Comparison of ENCODE assay signal across 35 cellular contexts in genomic region chr17:28270055-28270454, GRCh38. TPM values are rescaled to one million over a fixed set of nuclear protein-coding genes. Genes with fewer than 3 reads are reported as not detected.
"Had no signal": no experiment of that assay in that cellular context is flagged by ENCODE, and none has a peak within 500 bp of the region (broad histone marks: within the 10 kb centered on the region; RNA-seq: fewer than 3 reads in every experiment).

No MANE protein-coding gene starts in this region.

- H3K27ac ChIP-seq: ascending aorta, breast epithelium, VCaP had no signal

- H3K9me3 ChIP-seq: ascending aorta, breast epithelium had no signal

- H3K4me3 Mint-ChIP-seq: activated B cell treated with CpG ODN at 0.5 μM for 24 hours; activated CD4-positive, alpha-beta memory T cell treated with anti-CD3 and anti-CD28 coated beads for 36 hours; activated CD4-positive, alpha-beta T cell treated with anti-CD3 and anti-CD28 coated beads, Interleukin-2, amount 10 ng/mL, durations not matched to agents 24 days and 14 days; activated CD8-positive, alpha-beta memory T cell treated with anti-CD3 and anti-CD28 coated beads, Interleukin-2, amount 10 ng/mL, durations not matched to agents 7 days and 5 days; activated CD8-positive, alpha-beta T cell treated with anti-CD3 and anti-CD28 coated beads for 36 hours; activated naive CD4-positive, alpha-beta T cell treated with anti-CD3 and anti-CD28 coated beads, Interleukin-2, amount 10 ng/mL, durations not matched to agents 7 days and 5 days; activated naive CD4-positive, alpha-beta T cell treated with anti-CD3 and anti-CD28 coated beads, Interleukin-2, amount 50 U/mL, for 24 hours; activated naive CD8-positive, alpha-beta T cell; activated naive CD8-positive, alpha-beta T cell treated with anti-CD3 and anti-CD28 coated beads, Interleukin-2, amount 10 ng/mL, durations not matched to agents 7 days and 5 days; activated naive CD8-positive, alpha-beta T cell treated with anti-CD3 and anti-CD28 coated beads, Interleukin-2, amount 50 U/mL, for 24 hours; activated T-cell treated with anti-CD3 and anti-CD28 coated beads, Interleukin-2, amount 50 U/mL, for 24 hours; brain; central memory CD8-positive, alpha-beta T cell; T-helper 2 cell treated with Interferon-gamma antibody and Interleukin-4, amounts not matched to agents 5 μg/mL and 100 μg/mL, for 36 hours had no signal

- H3K4me3 ChIP-seq: ascending aorta, breast epithelium had no signal

- H3K4me1 Mint-ChIP-seq: activated B cell treated with CpG ODN at 0.5 μM for 24 hours; activated CD4-positive, alpha-beta T cell treated with anti-CD3 and anti-CD28 coated beads, Interleukin-2, amount 10 ng/mL, durations not matched to agents 24 days and 14 days; activated naive CD4-positive, alpha-beta T cell treated with anti-CD3 and anti-CD28 coated beads, Interleukin-2, amount 10 ng/mL, durations not matched to agents 7 days and 5 days; activated naive CD4-positive, alpha-beta T cell treated with anti-CD3 and anti-CD28 coated beads, Interleukin-2, amount 50 U/mL, for 24 hours had no signal

- H3K9me3 Mint-ChIP-seq: activated naive CD4-positive, alpha-beta T cell treated with anti-CD3 and anti-CD28 coated beads, Interleukin-2, amount 50 U/mL, for 24 hours had no signal

- H3K36me3 Mint-ChIP-seq: activated CD4-positive, alpha-beta memory T cell treated with anti-CD3 and anti-CD28 coated beads for 36 hours; activated naive CD8-positive, alpha-beta T cell had no signal

- FAIRE-seq: TTC549 had no signal

- H3K27ac Mint-ChIP-seq: activated B cell treated with CpG ODN at 0.5 μM for 24 hours; activated CD4-positive, alpha-beta memory T cell treated with anti-CD3 and anti-CD28 coated beads for 36 hours; activated CD4-positive, alpha-beta T cell treated with anti-CD3 and anti-CD28 coated beads, Interleukin-2, amount 10 ng/mL, durations not matched to agents 24 days and 14 days; activated CD8-positive, alpha-beta memory T cell treated with anti-CD3 and anti-CD28 coated beads, Interleukin-2, amount 10 ng/mL, durations not matched to agents 7 days and 5 days; activated CD8-positive, alpha-beta T cell treated with anti-CD3 and anti-CD28 coated beads for 36 hours; activated naive CD4-positive, alpha-beta T cell treated with anti-CD3 and anti-CD28 coated beads, Interleukin-2, amount 10 ng/mL, durations not matched to agents 7 days and 5 days; activated naive CD4-positive, alpha-beta T cell treated with anti-CD3 and anti-CD28 coated beads, Interleukin-2, amount 50 U/mL, for 24 hours; activated naive CD8-positive, alpha-beta T cell; activated naive CD8-positive, alpha-beta T cell treated with anti-CD3 and anti-CD28 coated beads, Interleukin-2, amount 10 ng/mL, durations not matched to agents 7 days and 5 days; activated naive CD8-positive, alpha-beta T cell treated with anti-CD3 and anti-CD28 coated beads, Interleukin-2, amount 50 U/mL, for 24 hours; activated T-cell treated with anti-CD3 and anti-CD28 coated beads, Interleukin-2, amount 50 U/mL, for 24 hours; activated T-helper 2 cell treated with anti-CD3 and anti-CD28 coated beads, Interferon-gamma antibody, Interleukin-2, Interleukin-4, amounts not matched to agents 10 μg/mL and 5 μg/mL and 100 μg/mL, durations not matched to agents 14 hours and 24 hours and 36 hours; brain; T-helper 2 cell treated with Interferon-gamma antibody and Interleukin-4, amounts not matched to agents 5 μg/mL and 100 μg/mL, for 36 hours had no signal

- H3K27me3 ChIP-seq: ascending aorta, breast epithelium had no signal

- H3K4me1 ChIP-seq: ascending aorta, breast epithelium had no signal

- ATAC-seq: activated CD8-positive, alpha-beta memory T cell treated with anti-CD3 and anti-CD28 coated beads, Interleukin-2, amount 10 ng/mL, durations not matched to agents 7 days and 5 days; activated CD8-positive, alpha-beta T cell treated with anti-CD3 and anti-CD28 coated beads for 36 hours; activated naive CD8-positive, alpha-beta T cell treated with anti-CD3 and anti-CD28 coated beads, Interleukin-2, amount 50 U/mL, for 24 hours had no signal

- H3K36me3 ChIP-seq: ascending aorta, breast epithelium had no signal

- DNase-seq: activated B cell treated with CpG ODN at 0.5 μM for 24 hours; activated CD4-positive, alpha-beta memory T cell treated with anti-CD3 and anti-CD28 coated beads for 36 hours; activated CD4-positive, alpha-beta T cell treated with anti-CD3 and anti-CD28 coated beads for 4 hours; activated CD4-positive, alpha-beta T cell treated with anti-CD3 and anti-CD28 coated beads, Interleukin-2, amount 10 ng/mL, durations not matched to agents 24 days and 14 days; activated CD4-positive, alpha-beta T cell treated with anti-CD3 and anti-CD28 coated beads, Interleukin-2, amount 50 U/mL, for 1 hour; activated CD4-positive, alpha-beta T cell treated with anti-CD3 and anti-CD28 coated beads, Interleukin-2, amount 50 U/mL, for 4 hours; activated CD4-positive, CD25-positive, alpha-beta regulatory T cell treated with anti-CD3 and anti-CD28 coated beads, Interleukin-2, amount 50 U/mL, for 72 hours; activated CD8-positive, alpha-beta memory T cell treated with anti-CD3 and anti-CD28 coated beads, Interleukin-2, amount 10 ng/mL, durations not matched to agents 7 days and 5 days; activated CD8-positive, alpha-beta memory T cell treated with anti-CD3 and anti-CD28 coated beads, Interleukin-2, amount 50 U/mL, for 48 hours; activated CD8-positive, alpha-beta T cell treated with anti-CD3 and anti-CD28 coated beads for 36 hours; activated effector memory CD4-positive, alpha-beta T cell treated with Interleukin-2 at 50 U/mL for 16 hours; activated gamma-delta T cell; activated naive CD4-positive, alpha-beta T cell treated with anti-CD3 and anti-CD28 coated beads, Interleukin-2, amount 10 ng/mL, durations not matched to agents 7 days and 5 days; activated naive CD4-positive, alpha-beta T cell treated with Interleukin-2 at 50 U/mL for 16 hours; activated naive CD8-positive, alpha-beta T cell treated with anti-CD3 and anti-CD28 coated beads, Interleukin-2, amount 10 ng/mL, durations not matched to agents 7 days and 5 days; activated naive CD8-positive, alpha-beta T cell treated with anti-CD3 and anti-CD28 coated beads, Interleukin-2, amount 50 U/mL, for 24 hours; activated T-cell treated with anti-CD3 and anti-CD28 coated beads, Interleukin-2, amount 50 U/mL, for 24 hours; activated T-cell treated with anti-CD3 and anti-CD28 coated beads, Interleukin-2, amount 50 U/mL, for 48 hours; amygdala; anterior cingulate cortex; caudate nucleus; cerebellar nuclear complex; SW 1271; T-helper 2 cell; T-helper 9 cell had no signal

RNA-seq across cellular contexts. Expression of gene TMEM97, which starts 48.9 kb away (rescaled TPM):
- total RNA-seq: ascending aorta had no signal
